In the genomic region with DNA sequence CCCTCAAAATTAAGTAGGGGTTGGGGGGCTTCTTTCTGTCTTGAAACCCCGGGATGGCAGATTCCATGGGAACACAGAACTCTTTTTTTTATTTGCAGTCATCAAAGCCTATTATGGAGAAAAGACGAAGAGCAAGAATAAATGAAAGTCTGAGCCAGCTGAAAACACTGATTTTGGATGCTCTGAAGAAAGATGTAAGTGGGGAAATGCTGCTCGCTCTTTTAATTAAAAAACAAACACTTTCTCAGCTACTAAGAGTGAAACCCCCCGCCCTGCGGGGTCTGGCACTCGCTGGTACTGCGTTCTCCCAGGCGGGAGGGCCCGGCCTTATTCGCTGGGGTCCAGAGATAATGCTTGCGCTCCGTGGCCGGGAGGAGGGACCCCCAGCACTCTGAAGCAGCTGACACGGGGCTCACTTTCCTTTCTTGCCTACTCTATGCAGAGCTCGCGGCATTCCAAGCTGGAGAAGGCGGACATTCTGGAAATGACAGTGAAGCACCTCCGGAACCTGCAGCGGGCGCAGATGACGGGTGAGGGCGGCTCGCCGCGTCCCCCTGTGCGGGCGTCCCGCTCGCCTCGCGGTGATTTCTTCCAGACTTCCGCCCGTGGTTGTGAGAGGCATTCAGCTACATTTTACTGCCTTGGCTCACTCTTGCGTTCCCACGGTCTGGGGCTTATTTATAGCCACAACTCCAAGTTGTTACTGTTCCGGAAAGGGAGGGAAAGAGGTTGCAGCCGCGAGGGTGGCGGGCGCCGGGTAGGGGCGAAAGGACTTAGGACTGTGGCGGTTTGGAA, we compare ENCODE assay signal across 8 cellular contexts. TPM values are rescaled to one million over a fixed set of nuclear protein-coding genes. Genes with fewer than 3 reads are reported as not detected.
DNase-seq lines count a peak whose midpoint lies in the region; ATAC-seq and TF ChIP-seq lines count a peak whose summit lies in the region.

No MANE protein-coding gene starts in this region.

- no peak for ATAC-seq in T-helper 17 cell
- ATAC-seq in right lobe of liver, result no peak
- no peak for ATAC-seq in stimulated activated naive CD8-positive, alpha-beta T cell treated with anti-CD3 and anti-CD28 coated beads, Interleukin-15, Interleukin-2, amounts not matched to agents 100 U/mL and 50 U/mL, for 24 hours

- H3K27ac Mint-ChIP-seq in T-helper 17 cell, result peak overlapping the region; percentile 87

- whole genome bisulfite sequencing in right lobe of liver (ENCODE audit: insufficient coverage, low coverage, low lambda C conversion rate, missing lambda C conversion rate), result 0% methylated on average over 30 of the region's 43 CpGs

- H3K4me3 Mint-ChIP-seq in T-helper 17 cell, result peak overlapping the region; percentile 89

- intact Hi-C loops in colonic mucosa (cut with DNase I) (loop anchor here (2.0 to 10.0 kb wide), 4 partner anchors 62 to 356 kb away; no protein-coding TSS in a partner anchor), right lobe of liver (cut with DNase I) (loop anchor here in 1 of 2 donors (10.0 kb wide), 2 partner anchors 62 to 352 kb away; no protein-coding TSS in a partner anchor)

- DNase-seq in AG20443 (ENCODE audit: low spot score) (peak; percentile 56), HCEC 1CT (peak; percentile 51), T-helper 17 cell (peak in 2 of 3 donors; percentile 22 to 33), colonic mucosa (peak; percentile 72), right lobe of liver (peak; percentile 28 to 61 (median 57)), NCI-H2107 treated with DMSO at 0.1 percent for 48 hours (lab: John Stamatoyannopoulos, UW; ENCODE audit: unreplicated experiment) (no peak), NCI-H1930 (lab: John Stamatoyannopoulos, UW) (no peak)
- peak; percentile 37 for DNase-seq in stimulated activated naive CD8-positive, alpha-beta T cell treated with anti-CD3 and anti-CD28 coated beads, Interleukin-15, Interleukin-2, amounts not matched to agents 100 U/mL and 50 U/mL, for 24 hours

- H3K36me3 Mint-ChIP-seq in T-helper 17 cell (ENCODE audit: low read depth), result peaks cover 7% of the 10 kb centered on the region

- H3K4me1 Mint-ChIP-seq in T-helper 17 cell, result peaks cover 36% of the 10 kb centered on the region

- H3K27me3 Mint-ChIP-seq in T-helper 17 cell, result peaks cover 37% of the 10 kb centered on the region

- H3K9ac ChIP-seq in colonic mucosa (ENCODE audit: low read depth in 2 of 2, low read length in 2 of 2), result peak overlapping the region; percentile 83 to 97

- H3K27me3 ChIP-seq in colonic mucosa, result no peaks in the 10 kb centered on the region
- no peaks in the 10 kb centered on the region for H3K27me3 ChIP-seq in right lobe of liver

- no peaks in the 10 kb centered on the region for H3K36me3 ChIP-seq in colonic mucosa
- no peaks in the 10 kb centered on the region for H3K36me3 ChIP-seq in right lobe of liver

- H3K4me1 ChIP-seq in colonic mucosa (peaks cover 4% of the 10 kb centered on the region), right lobe of liver (peaks cover 0 to 45% (median 19%) of the 10 kb centered on the region in 4 donors)

- H3K27ac ChIP-seq in colonic mucosa (peak overlapping the region; percentile 84), right lobe of liver (peak overlapping the region; percentile 83 to 95 (median 84))

- TF ChIP-seq POLR2A in right lobe of liver (IDR thresholded peaks at IDR 0.05), result no peak

- no peak for TF ChIP-seq CTCF in colonic mucosa (IDR thresholded peaks at IDR 0.05)
- no peak for TF ChIP-seq CTCF in right lobe of liver (IDR thresholded peaks at IDR 0.05)

- H3K4me3 ChIP-seq in colonic mucosa (peak overlapping the region; percentile 54), right lobe of liver (peak overlapping the region; percentile 74 to 90 (median 78))

- H3K9me3 ChIP-seq in T-helper 17 cell (ENCODE audit: control insufficient read depth, low read length, poor library complexity, severe bottlenecking) (no peaks in the 10 kb centered on the region), colonic mucosa (no peaks in the 10 kb centered on the region), right lobe of liver (no peaks in the 10 kb centered on the region)

RNA-seq across cellular contexts. Expression of a gene that starts 0.8 kb away (rescaled TPM):
- 1 to 10 TPM; 2.4 to 3.1 TPM for total RNA-seq in T-helper 17 cell
- 100 to 1,000 TPM; 102 TPM for total RNA-seq in colonic mucosa
- total RNA-seq in right lobe of liver, result 10 to 100 TPM; 12.9 to 40.3 (median 23.4) TPM

Comparison
In these comparisons a context has a peak if more than half of its experiments do, and no peak if none do; other contexts are left out.
1. DNase-seq: peak in AG20443 (single experiment), HCEC 1CT (single experiment), T-helper 17 cell (2 of 3), colonic mucosa (single experiment), right lobe of liver (3 of 3) and stimulated activated naive CD8-positive, alpha-beta T cell treated with anti-CD3 and anti-CD28 coated beads, Interleukin-15, Interleukin-2, amounts not matched to agents 100 U/mL and 50 U/mL, for 24 hours (single experiment); none in NCI-H2107 treated with DMSO at 0.1 percent for 48 hours (single experiment) and NCI-H1930 (0 of 2).